In the genomic region with DNA sequence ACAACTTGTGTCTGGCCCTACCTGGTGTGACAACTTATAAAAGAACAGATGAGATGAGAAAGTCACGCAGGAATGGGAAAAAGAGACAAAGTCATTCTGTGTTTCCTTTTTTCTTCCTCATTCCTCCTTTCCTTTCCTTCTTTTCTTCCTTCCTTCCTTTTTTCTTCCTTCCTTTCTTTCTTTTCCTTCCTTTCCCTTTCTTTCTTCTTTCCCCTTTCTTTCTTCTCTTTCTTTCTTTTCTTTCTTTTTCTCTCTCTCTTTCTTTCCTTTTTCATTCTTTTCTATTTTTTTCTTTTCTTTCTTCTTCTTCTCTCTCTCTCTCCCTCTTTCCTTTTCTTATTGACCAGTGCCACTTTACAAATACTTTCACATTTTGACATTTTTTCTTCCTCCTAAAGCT, we compare ENCODE assay signal across 37 cellular contexts.
"Had no signal": no experiment of that assay in that cellular context is flagged by ENCODE, and none has a peak within 500 bp of the region (broad histone marks: within the 10 kb centered on the region; RNA-seq: fewer than 3 reads in every experiment).

No MANE protein-coding gene starts in this region.

- H3K9me3 ChIP-seq: ascending aorta had no signal

- H3K9me3 Mint-ChIP-seq: activated CD4-positive, alpha-beta memory T cell treated with anti-CD3 and anti-CD28 coated beads, Interleukin-2, amount 10 ng/mL, durations not matched to agents 7 days and 5 days; activated CD4-positive, alpha-beta T cell treated with anti-CD3 and anti-CD28 coated beads, Interleukin-2, amount 10 ng/mL, durations not matched to agents 7 days and 5 days; activated naive CD4-positive, alpha-beta T cell treated with anti-CD3 and anti-CD28 coated beads, Interleukin-2, amount 10 ng/mL, durations not matched to agents 7 days and 5 days; activated naive CD8-positive, alpha-beta T cell treated with anti-CD3 and anti-CD28 coated beads, Interleukin-2, amount 10 ng/mL, durations not matched to agents 7 days and 5 days; activated naive CD8-positive, alpha-beta T cell treated with anti-CD3 and anti-CD28 coated beads, Interleukin-2, amount 50 U/mL, for 24 hours; activated T-helper 2 cell treated with anti-CD3 and anti-CD28 coated beads, Interferon-gamma antibody, Interleukin-2, Interleukin-4, amounts not matched to agents 10 μg/mL and 5 μg/mL and 100 μg/mL, durations not matched to agents 14 hours and 24 hours and 36 hours; central memory CD8-positive, alpha-beta T cell; T-helper 1 cell treated with Interleukin-12 subunit alpha and Interleukin-12 subunit beta and Interleukin-4 antibody, amounts not matched to agents 30 μg/mL and 1 μg/mL, for 36 hours; T-helper 2 cell treated with Interferon-gamma antibody and Interleukin-4, amounts not matched to agents 5 μg/mL and 100 μg/mL, for 36 hours had no signal

- H3K4me3 ChIP-seq: ascending aorta, cardiac muscle cell had no signal

- H3K27ac ChIP-seq: ascending aorta, cardiac muscle cell, WERI-Rb-1 had no signal

- H3K27ac Mint-ChIP-seq: activated CD4-positive, alpha-beta memory T cell treated with anti-CD3 and anti-CD28 coated beads, Interleukin-2, amount 10 ng/mL, durations not matched to agents 7 days and 5 days; activated CD4-positive, alpha-beta T cell treated with anti-CD3 and anti-CD28 coated beads for 36 hours; activated CD4-positive, alpha-beta T cell treated with anti-CD3 and anti-CD28 coated beads, Interleukin-2, amount 10 ng/mL, durations not matched to agents 7 days and 5 days; activated CD8-positive, alpha-beta memory T cell treated with anti-CD3 and anti-CD28 coated beads, Interleukin-2, amount 10 ng/mL, durations not matched to agents 7 days and 5 days; activated naive CD4-positive, alpha-beta T cell treated with anti-CD3 and anti-CD28 coated beads, Interleukin-2, amount 10 ng/mL, durations not matched to agents 7 days and 5 days; activated naive CD4-positive, alpha-beta T cell treated with anti-CD3 and anti-CD28 coated beads, Interleukin-2, amount 50 U/mL, for 24 hours; activated naive CD8-positive, alpha-beta T cell; activated naive CD8-positive, alpha-beta T cell treated with anti-CD3 and anti-CD28 coated beads, Interleukin-2, amount 10 ng/mL, durations not matched to agents 7 days and 5 days; activated naive CD8-positive, alpha-beta T cell treated with anti-CD3 and anti-CD28 coated beads, Interleukin-2, amount 50 U/mL, for 24 hours; activated T-cell treated with anti-CD3 and anti-CD28 coated beads, Interleukin-2, amount 50 U/mL, for 24 hours; activated T-helper 2 cell treated with anti-CD3 and anti-CD28 coated beads, Interferon-gamma antibody, Interleukin-2, Interleukin-4, amounts not matched to agents 10 μg/mL and 5 μg/mL and 100 μg/mL, durations not matched to agents 14 hours and 24 hours and 36 hours; T-helper 1 cell treated with Interleukin-12 subunit alpha and Interleukin-12 subunit beta and Interleukin-4 antibody, amounts not matched to agents 30 μg/mL and 1 μg/mL, for 36 hours; T-helper 2 cell treated with Interferon-gamma antibody and Interleukin-4, amounts not matched to agents 5 μg/mL and 100 μg/mL, for 36 hours; WTC11 had no signal

- H3K4me1 ChIP-seq: ascending aorta had no signal

- H3K36me3 ChIP-seq: ascending aorta, cardiac muscle cell, WERI-Rb-1 had no signal

- ATAC-seq: activated CD4-positive, alpha-beta T cell treated with anti-CD3 and anti-CD28 coated beads for 36 hours; activated CD4-positive, CD25-positive, alpha-beta regulatory T cell treated with anti-CD3 and anti-CD28 coated beads, Interleukin-2, amount 50 U/mL, for 24 hours; activated CD8-positive, alpha-beta memory T cell treated with anti-CD3 and anti-CD28 coated beads, Interleukin-2, amount 10 ng/mL, durations not matched to agents 7 days and 5 days; activated naive CD8-positive, alpha-beta T cell treated with anti-CD3 and anti-CD28 coated beads, Interleukin-2, amount 50 U/mL, for 24 hours; WTC11 had no signal

- H3K4me3 Mint-ChIP-seq: activated CD4-positive, alpha-beta memory T cell treated with anti-CD3 and anti-CD28 coated beads, Interleukin-2, amount 10 ng/mL, durations not matched to agents 7 days and 5 days; activated CD4-positive, alpha-beta T cell treated with anti-CD3 and anti-CD28 coated beads for 36 hours; activated CD4-positive, alpha-beta T cell treated with anti-CD3 and anti-CD28 coated beads, Interleukin-2, amount 10 ng/mL, durations not matched to agents 7 days and 5 days; activated CD8-positive, alpha-beta memory T cell treated with anti-CD3 and anti-CD28 coated beads, Interleukin-2, amount 10 ng/mL, durations not matched to agents 7 days and 5 days; activated naive CD4-positive, alpha-beta T cell treated with anti-CD3 and anti-CD28 coated beads, Interleukin-2, amount 10 ng/mL, durations not matched to agents 7 days and 5 days; activated naive CD4-positive, alpha-beta T cell treated with anti-CD3 and anti-CD28 coated beads, Interleukin-2, amount 50 U/mL, for 24 hours; activated naive CD8-positive, alpha-beta T cell; activated naive CD8-positive, alpha-beta T cell treated with anti-CD3 and anti-CD28 coated beads, Interleukin-2, amount 10 ng/mL, durations not matched to agents 7 days and 5 days; activated naive CD8-positive, alpha-beta T cell treated with anti-CD3 and anti-CD28 coated beads, Interleukin-2, amount 50 U/mL, for 24 hours; activated T-cell treated with anti-CD3 and anti-CD28 coated beads, Interleukin-2, amount 50 U/mL, for 24 hours; brain; central memory CD8-positive, alpha-beta T cell; T-helper 1 cell treated with Interleukin-12 subunit alpha and Interleukin-12 subunit beta and Interleukin-4 antibody, amounts not matched to agents 30 μg/mL and 1 μg/mL, for 36 hours; T-helper 2 cell treated with Interferon-gamma antibody and Interleukin-4, amounts not matched to agents 5 μg/mL and 100 μg/mL, for 36 hours; WTC11 had no signal

- H3K4me1 Mint-ChIP-seq: activated CD4-positive, alpha-beta memory T cell treated with anti-CD3 and anti-CD28 coated beads, Interleukin-2, amount 10 ng/mL, durations not matched to agents 7 days and 5 days; activated CD4-positive, alpha-beta T cell treated with anti-CD3 and anti-CD28 coated beads for 36 hours; activated CD4-positive, alpha-beta T cell treated with anti-CD3 and anti-CD28 coated beads, Interleukin-2, amount 10 ng/mL, durations not matched to agents 7 days and 5 days; activated CD8-positive, alpha-beta memory T cell treated with anti-CD3 and anti-CD28 coated beads, Interleukin-2, amount 10 ng/mL, durations not matched to agents 7 days and 5 days; activated naive CD4-positive, alpha-beta T cell treated with anti-CD3 and anti-CD28 coated beads, Interleukin-2, amount 10 ng/mL, durations not matched to agents 7 days and 5 days; activated naive CD4-positive, alpha-beta T cell treated with anti-CD3 and anti-CD28 coated beads, Interleukin-2, amount 50 U/mL, for 24 hours; activated naive CD8-positive, alpha-beta T cell treated with anti-CD3 and anti-CD28 coated beads, Interleukin-2, amount 10 ng/mL, durations not matched to agents 7 days and 5 days; activated naive CD8-positive, alpha-beta T cell treated with anti-CD3 and anti-CD28 coated beads, Interleukin-2, amount 50 U/mL, for 24 hours; brain; central memory CD8-positive, alpha-beta T cell had no signal

- H3K27me3 ChIP-seq: ascending aorta, cardiac muscle cell had no signal

- H3K36me3 Mint-ChIP-seq: activated CD8-positive, alpha-beta memory T cell treated with anti-CD3 and anti-CD28 coated beads, Interleukin-2, amount 10 ng/mL, durations not matched to agents 7 days and 5 days; activated naive CD4-positive, alpha-beta T cell treated with anti-CD3 and anti-CD28 coated beads, Interleukin-2, amount 10 ng/mL, durations not matched to agents 7 days and 5 days; activated naive CD4-positive, alpha-beta T cell treated with anti-CD3 and anti-CD28 coated beads, Interleukin-2, amount 50 U/mL, for 24 hours; activated naive CD8-positive, alpha-beta T cell; activated naive CD8-positive, alpha-beta T cell treated with anti-CD3 and anti-CD28 coated beads, Interleukin-2, amount 10 ng/mL, durations not matched to agents 7 days and 5 days; brain; WTC11 had no signal

- H3K27me3 Mint-ChIP-seq: activated CD4-positive, alpha-beta T cell treated with anti-CD3 and anti-CD28 coated beads, Interleukin-2, amount 10 ng/mL, durations not matched to agents 7 days and 5 days; activated CD8-positive, alpha-beta memory T cell treated with anti-CD3 and anti-CD28 coated beads, Interleukin-2, amount 10 ng/mL, durations not matched to agents 7 days and 5 days had no signal

- DNase-seq: activated CD4-positive, alpha-beta memory T cell treated with anti-CD3 and anti-CD28 coated beads, Interleukin-2, amount 10 ng/mL, durations not matched to agents 7 days and 5 days; activated CD4-positive, alpha-beta T cell treated with anti-CD3 and anti-CD28 coated beads for 1 hour; activated CD4-positive, alpha-beta T cell treated with anti-CD3 and anti-CD28 coated beads for 36 hours; activated CD4-positive, alpha-beta T cell treated with anti-CD3 and anti-CD28 coated beads for 48 hours; activated CD4-positive, alpha-beta T cell treated with anti-CD3 and anti-CD28 coated beads, Interleukin-2, amount 10 ng/mL, durations not matched to agents 7 days and 5 days; activated CD4-positive, alpha-beta T cell treated with anti-CD3 and anti-CD28 coated beads, Interleukin-2, amount 50 U/mL, for 48 hours; activated CD4-positive, CD25-positive, alpha-beta regulatory T cell; activated CD8-positive, alpha-beta memory T cell treated with anti-CD3 and anti-CD28 coated beads for 24 hours; activated CD8-positive, alpha-beta memory T cell treated with anti-CD3 and anti-CD28 coated beads, Interleukin-2, amount 10 ng/mL, durations not matched to agents 7 days and 5 days; activated CD8-positive, alpha-beta memory T cell treated with anti-CD3 and anti-CD28 coated beads, Interleukin-2, amount 50 U/mL, for 48 hours; activated effector memory CD4-positive, alpha-beta T cell treated with Interleukin-2 at 50 U/mL for 16 hours; activated gamma-delta T cell; activated naive CD4-positive, alpha-beta T cell treated with anti-CD3 and anti-CD28 coated beads, Interleukin-2, amount 10 ng/mL, durations not matched to agents 7 days and 5 days; activated naive CD4-positive, alpha-beta T cell treated with Interleukin-2 at 50 U/mL for 16 hours; activated naive CD8-positive, alpha-beta T cell treated with anti-CD3 and anti-CD28 coated beads, Interleukin-2, amount 10 ng/mL, durations not matched to agents 7 days and 5 days; activated naive CD8-positive, alpha-beta T cell treated with anti-CD3 and anti-CD28 coated beads, Interleukin-2, amount 50 U/mL, for 24 hours; activated T-cell treated with anti-CD3 and anti-CD28 coated beads, Interleukin-2, amount 50 U/mL, for 24 hours; activated T-cell treated with anti-CD3 and anti-CD28 coated beads, Interleukin-2, amount 50 U/mL, for 48 hours; amygdala; anterior cingulate cortex; caudate nucleus; cerebellar nuclear complex; T-helper 1 cell; T-helper 2 cell; T-helper 9 cell; WERI-Rb-1 had no signal
